Comparison of ENCODE assay signal across 10 cellular contexts in genomic region chr6:125759184-125759902, GRCh38. TPM values are rescaled to one million over a fixed set of nuclear protein-coding genes. Genes with fewer than 3 reads are reported as not detected.
DNase-seq lines count a peak whose midpoint lies in the region; ATAC-seq, FAIRE-seq and TF ChIP-seq lines count a peak whose summit lies in the region.
"Had no signal": no experiment of that assay in that cellular context is flagged by ENCODE, and none has a peak within 500 bp of the region (broad histone marks: within the 10 kb centered on the region; RNA-seq: fewer than 3 reads in every experiment).

No MANE protein-coding gene starts in this region.

- 88 to 91% (median 89%) methylated on average over 42 of the region's 42 CpGs for WGBS in spleen, 5 donors

- POLR2A ChIA-PET in endothelial cell of umbilical vein (lab: Charles Lee): no interaction called here

- H3K79me2 ChIP-seq in Loucy (ENCODE audit: insufficient read depth, low read length) (no peaks in the 10 kb centered on the region), endothelial cell of umbilical vein (ENCODE audit: control insufficient read depth, insufficient read depth, low read length) (no peaks in the 10 kb centered on the region)

- H4K20me1 ChIP-seq in Loucy (ENCODE audit: insufficient read depth, low read length, poor library complexity, severe bottlenecking) (no peaks in the 10 kb centered on the region), endothelial cell of umbilical vein (replicated peaks; ENCODE audit: control insufficient read depth, extremely low read depth, insufficient read depth, low read length) (no peaks in the 10 kb centered on the region)

- H3K27ac ChIP-seq in endothelial cell of umbilical vein (ENCODE audit: insufficient read depth, low read depth, low read length) (no peak overlapping the region), spleen (no peak overlapping the region)

- H3K9me1 ChIP-seq in endothelial cell of umbilical vein (replicated peaks; ENCODE audit: control insufficient read depth, extremely low read depth, insufficient read depth, low read length): no peaks in the 10 kb centered on the region

- TF ChIP-seq CTCF in GM12874 (IDR thresholded peaks at IDR 0.05; ENCODE audit: insufficient read depth, low read depth, low read length) (peak; percentile 47; the same call in 1 of the 2 replicates), Loucy (conservative IDR thresholded peaks at IDR 0.05; ENCODE audit: low read length) (0 out of 2 replicates have a peak, but pooled peaks have one; percentile 26), endothelial cell of umbilical vein (IDR thresholded peaks at IDR 0.05; ENCODE audit: extremely low read depth in 1 of 2, insufficient read depth in 1 of 2, low read depth in 1 of 2, low read length in 2 of 2) (peak; percentile 38 to 39), osteocyte (IDR thresholded peaks at IDR 0.05) (peak; percentile 45), spleen (IDR thresholded peaks at IDR 0.05 in 8 of 11, conservative IDR thresholded peaks at IDR 0.05 in 3 of 11) (peak in 3 of 11 experiments; percentile 5 to 24 (median 17))

- CTCF ChIA-PET in endothelial cell of umbilical vein (lab: Charles Lee): interaction anchor here (0.8 to 4.0 kb wide), 9 partner anchors 8 to 889 kb away, joined by 3 to 30 read pairs (median 4); no protein-coding TSS in a partner anchor

- dilution Hi-C loops in endothelial cell of umbilical vein (cut with MboI; ENCODE audit: extremely low pct_ligation_motif_present, low sequenced_read_pairs): no loop called here

- H3K4me1 Mint-ChIP-seq in osteocyte (ENCODE audit: unreplicated experiment): peaks cover 38% of the 10 kb centered on the region
- H3K4me1 Mint-ChIP-seq: immature natural killer cell had no signal

- H3K27ac Mint-ChIP-seq in osteocyte (ENCODE audit: unreplicated experiment): no peak overlapping the region
- H3K27ac Mint-ChIP-seq: immature natural killer cell had no signal

- H3K27me3 Mint-ChIP-seq in osteocyte (ENCODE audit: unreplicated experiment): no peaks in the 10 kb centered on the region

- peaks cover 35% of the 10 kb centered on the region for H3K36me3 Mint-ChIP-seq in osteocyte (ENCODE audit: unreplicated experiment)

- no peak for FAIRE-seq in endothelial cell of umbilical vein (lab: Jason Lieb, UNC)

- H3K9me2 ChIP-seq in Loucy (replicated peaks; ENCODE audit: low read depth, low read length): no peaks in the 10 kb centered on the region

- no peak for ATAC-seq in HG03521 (IDR thresholded peaks at IDR 0.05; ENCODE audit: unreplicated experiment)

- H3K9me3 ChIP-seq in Loucy (ENCODE audit: insufficient read depth, low read depth, low read length): no peaks in the 10 kb centered on the region
- no peaks in the 10 kb centered on the region for H3K9me3 ChIP-seq in endothelial cell of umbilical vein (replicated peaks; ENCODE audit: control insufficient read depth, insufficient read depth, low read length)
- no peaks in the 10 kb centered on the region for H3K9me3 ChIP-seq in spleen

- H3K36me3 ChIP-seq in Loucy (ENCODE audit: insufficient read depth, low read length) (no peaks in the 10 kb centered on the region), endothelial cell of umbilical vein (ENCODE audit: control insufficient read depth in 2 of 2, extremely low read depth in 1 of 2, insufficient read depth in 2 of 2, low read length in 2 of 2) (no peaks in the 10 kb centered on the region), spleen (no peaks in the 10 kb centered on the region)

- intact Hi-C loops in endothelial cell of umbilical vein (cut with micrococcal nuclease): no loop called here
- intact Hi-C loops in spleen (cut with DNase I; ENCODE audit: low total_unique reads): no loop called here

- TF ChIP-seq POLR2A in endothelial cell of umbilical vein (IDR thresholded peaks at IDR 0.05; ENCODE audit: low read depth, low read length): no peak
- no peak for TF ChIP-seq POLR2A in spleen (IDR thresholded peaks at IDR 0.05)

- H3F3A ChIP-seq in Loucy (ENCODE audit: low read depth): no peaks in the 10 kb centered on the region

- no peak overlapping the region for H3K9ac ChIP-seq in Loucy (ENCODE audit: low read depth, low read length, poor library complexity, severe bottlenecking)
- no peak overlapping the region for H3K9ac ChIP-seq in endothelial cell of umbilical vein (replicated peaks; ENCODE audit: extremely low read depth, insufficient read depth, low read length)

- H3K4me3 Mint-ChIP-seq in osteocyte (ENCODE audit: unreplicated experiment): no peak overlapping the region

- no peaks in the 10 kb centered on the region for H3K9me3 Mint-ChIP-seq in osteocyte (ENCODE audit: unreplicated experiment)
- H3K9me3 Mint-ChIP-seq: immature natural killer cell had no signal

- DNase-seq in endothelial cell of umbilical vein (ENCODE audit: low read depth, low spot score) (no peak), osteocyte (ENCODE audit: extremely low spot score, unreplicated experiment) (no peak), spleen (no peak), NCI-H2196 (lab: John Stamatoyannopoulos, UW; ENCODE audit: unreplicated experiment) (no peak)
- DNase-seq: immature natural killer cell, NCI-H2227 treated with DMSO at 0.1 percent for 48 hours had no signal

- no peak overlapping the region for H3K4me2 ChIP-seq in Loucy (ENCODE audit: low read depth, low read length, poor library complexity, severe bottlenecking)
- no peak overlapping the region for H3K4me2 ChIP-seq in endothelial cell of umbilical vein (ENCODE audit: insufficient read depth, low read length)

- no TSS peak for BruUV-seq in endothelial cell of umbilical vein (replicated peaks; lab: Mats Ljungman, UMichigan)

- H2AFZ ChIP-seq in Loucy (ENCODE audit: low read length) (no peak overlapping the region), endothelial cell of umbilical vein (ENCODE audit: low read depth, low read length) (no peak overlapping the region)

- H3K4me1 ChIP-seq in Loucy (ENCODE audit: insufficient read depth, low read length, poor library complexity, severe bottlenecking) (no peaks in the 10 kb centered on the region), endothelial cell of umbilical vein (ENCODE audit: control insufficient read depth, extremely low read depth, insufficient read depth, low read length) (no peaks in the 10 kb centered on the region), spleen (no peaks in the 10 kb centered on the region)

- H3K27me3 ChIP-seq in Loucy (ENCODE audit: insufficient read depth, low read length, poor library complexity, severe bottlenecking): peaks cover 15% of the 10 kb centered on the region
- peaks cover 3 to 18% of the 10 kb centered on the region in 2 experiments for H3K27me3 ChIP-seq in endothelial cell of umbilical vein (ENCODE audit: control insufficient read depth in 2 of 2, insufficient read depth in 2 of 2, low read length in 2 of 2)
- peaks cover 0 to 34% (median 2%) of the 10 kb centered on the region in 7 donors for H3K27me3 ChIP-seq in spleen (replicated peaks in 1 of 7)

- H3K4me3 ChIP-seq in Loucy (ENCODE audit: low read length, poor library complexity, severe bottlenecking) (no peak overlapping the region), endothelial cell of umbilical vein (replicated peaks in 1 of 3; ENCODE audit: insufficient read depth in 1 of 3, low read depth in 1 of 3, low read length in 3 of 3) (no peak overlapping the region), spleen (no peak overlapping the region)

TF ChIP-seq in endothelial cell of umbilical vein, 7 proteins besides CTCF, POLR2A, EP300 and RAD21:
- no peak for TF ChIP-seq FOS (IDR thresholded peaks at IDR 0.05; ENCODE audit: borderline replicate concordance, insufficient read depth, low read length)
- TF ChIP-seq GATA2 (IDR thresholded peaks at IDR 0.05; ENCODE audit: insufficient read depth, insufficient read length, low read depth, low read length): no peak
- TF ChIP-seq POLR2AphosphoS5 (IDR thresholded peaks at IDR 0.05; ENCODE audit: insufficient read depth, low read depth, low read length): no peak
- TF ChIP-seq JUN (IDR thresholded peaks at IDR 0.05; ENCODE audit: borderline replicate concordance, insufficient read depth, insufficient read length, low read depth): no peak
- TF ChIP-seq MAX (IDR thresholded peaks at IDR 0.05; ENCODE audit: insufficient read depth, insufficient read length): no peak
- TF ChIP-seq EZH2 (IDR thresholded peaks at IDR 0.05; ENCODE audit: borderline replicate concordance, low read depth, low read length, severe bottlenecking): no peak
- no peak for TF ChIP-seq MYC (IDR thresholded peaks at IDR 0.05; ENCODE audit: low read depth, low read length)

RNA-seq across cellular contexts. Expression of gene HEY2, which starts 9.9 kb away (rescaled TPM):
- not detected in 2 replicates for total RNA-seq in endothelial cell of umbilical vein
- polyA plus RNA-seq in endothelial cell of umbilical vein: 0.03 and 0.07 TPM in 2 replicates
- polyA plus RNA-seq in endothelial cell of umbilical vein (2011; cell fraction: cytosol; rRNA removed): 0.03 TPM in 2 replicates
- 0.10 and 0.26 TPM in 2 replicates for polyA plus RNA-seq in endothelial cell of umbilical vein (2011; cell fraction: nucleus; rRNA removed)
- 0.74 and 0.92 TPM in 2 replicates for polyA plus RNA-seq in endothelial cell of umbilical vein (2012)
- polyA minus RNA-seq in endothelial cell of umbilical vein: not detected in 2 replicates
- not detected for polyA minus RNA-seq in endothelial cell of umbilical vein (2011; cell fraction: cytosol; rRNA and poly(A)+ RNA removed)
- not detected in 2 replicates for polyA minus RNA-seq in endothelial cell of umbilical vein (2011; cell fraction: nucleus; rRNA and poly(A)+ RNA removed)
- 22.7 and 25.8 TPM in 2 replicates for total RNA-seq in osteocyte
- 1 to 10 TPM in 6 of 7 donors, under 1 TPM in 1; 0.72 to 3.7 (median 2.5) TPM for total RNA-seq in spleen
- 1 to 10 TPM in 2 of 3 donors, under 1 TPM in 1; 0.59 to 1.4 (median 1.3) TPM for polyA plus RNA-seq in spleen
- total RNA-seq: G401 had no signal

RNA-seq across cellular contexts. Expression of gene NCOA7, which starts 31.4 kb away (rescaled TPM):
- total RNA-seq in endothelial cell of umbilical vein (58.2 and 71.2 TPM in 2 replicates), osteocyte (63.5 and 65.7 TPM in 2 replicates), spleen (10 to 100 TPM; 27.9 to 84.3 (median 50.7) TPM)
- polyA plus RNA-seq in endothelial cell of umbilical vein (20.3 and 27.7 TPM in 2 replicates), spleen (10 to 100 TPM; 11.8 to 18.2 (median 12.9) TPM)
- 25.3 and 29.9 TPM in 2 replicates for polyA plus RNA-seq in endothelial cell of umbilical vein (2011; cell fraction: cytosol; rRNA removed)
- polyA plus RNA-seq in endothelial cell of umbilical vein (2011; cell fraction: nucleus; rRNA removed): 57.9 and 62.1 TPM in 2 replicates
- 39.7 and 40.1 TPM in 2 replicates for polyA plus RNA-seq in endothelial cell of umbilical vein (2012)
- polyA minus RNA-seq in endothelial cell of umbilical vein: 111 and 159 TPM in 2 replicates
- 52.8 TPM for polyA minus RNA-seq in endothelial cell of umbilical vein (2011; cell fraction: cytosol; rRNA and poly(A)+ RNA removed)
- 62.9 and 65.0 TPM in 2 replicates for polyA minus RNA-seq in endothelial cell of umbilical vein (2011; cell fraction: nucleus; rRNA and poly(A)+ RNA removed)
